Comparison of ENCODE assay signal across 8 cellular contexts in the genomic region with DNA sequence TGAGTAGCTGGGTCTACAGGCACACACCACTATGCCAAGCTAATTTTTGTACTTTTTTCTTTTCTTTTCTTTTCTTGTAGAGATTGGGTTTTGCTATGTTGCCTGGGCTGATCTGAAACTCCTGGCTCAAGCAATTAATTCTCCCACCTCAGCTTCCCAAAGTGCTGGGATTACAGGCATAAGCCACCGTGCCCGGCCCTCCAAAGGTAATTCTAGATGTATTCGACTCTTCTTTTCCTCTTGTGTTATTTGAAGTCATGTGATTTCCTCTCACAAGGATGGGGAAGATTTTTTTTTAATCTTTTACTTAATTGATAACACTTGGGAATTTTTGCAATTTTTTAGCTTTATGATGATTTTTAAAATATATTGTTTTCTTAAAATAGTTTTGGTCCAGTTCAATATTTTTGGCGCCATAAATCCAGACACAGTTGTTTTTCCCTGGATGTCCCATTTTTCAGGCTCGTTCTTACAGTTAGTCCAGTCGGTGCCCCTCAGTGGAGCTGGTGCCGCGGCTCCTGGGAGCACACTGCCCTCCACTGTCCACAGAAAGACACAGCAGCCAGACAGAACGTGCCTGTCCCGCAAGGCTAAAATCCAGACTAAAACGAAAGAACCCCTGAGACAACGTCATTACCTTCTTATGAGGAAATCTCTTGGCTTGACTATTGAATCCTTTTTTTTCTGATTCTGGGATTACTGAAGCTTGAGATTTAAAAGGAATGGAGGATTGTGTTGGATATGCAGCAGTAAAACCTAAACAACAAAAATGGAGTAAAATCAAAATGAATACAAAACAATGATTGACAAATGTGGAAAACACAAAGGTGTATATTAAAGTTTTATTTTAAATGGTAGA. TPM values are rescaled to one million over a fixed set of nuclear protein-coding genes. Genes with fewer than 3 reads are reported as not detected.
A peak's percentile ranks its signal among the peaks of the same experiment; 100 is the strongest.
DNase-seq lines count a peak whose midpoint lies in the region; ATAC-seq and TF ChIP-seq lines count a peak whose summit lies in the region.

No MANE protein-coding gene starts in this region.

- H3K27me3 ChIP-seq in heart right ventricle = no peaks in the 10 kb centered on the region
- no peaks in the 10 kb centered on the region for H3K27me3 ChIP-seq in psoas muscle (ENCODE audit: insufficient read depth in 3 of 3, low read length in 2 of 3)

- H3K4me1 ChIP-seq in heart right ventricle (peaks cover 0 to 31% (median 15%) of the 10 kb centered on the region in 9 donors), psoas muscle (peaks cover 4% of the 10 kb centered on the region)

- no peaks in the 10 kb centered on the region for H3K9me3 ChIP-seq in heart right ventricle
- no peaks in the 10 kb centered on the region for H3K9me3 ChIP-seq in psoas muscle

- TF ChIP-seq CTCF in GM20000 (IDR thresholded peaks at IDR 0.05; ENCODE audit: extremely low read depth, missing control alignments) (peak; percentile 81), heart right ventricle (IDR thresholded peaks at IDR 0.05) (peak; percentile 90 to 99 (median 96)), psoas muscle (IDR thresholded peaks at IDR 0.05) (peak; percentile 94)

- intact Hi-C loops in heart right ventricle (cut with DNase I) (loop anchor here in 8 of 10 donors (1.0 to 10.0 kb wide), 6 partner anchors 188 to 251 kb away; a partner anchor contains a TSS), psoas muscle (cut with DNase I) (loop anchor here (1.0 to 5.0 kb wide), 3 partner anchors 192 to 319 kb away; no protein-coding TSS in a partner anchor)

- peak overlapping the region; percentile 49 to 85 (median 77) for H3K27ac ChIP-seq in heart right ventricle
- H3K27ac ChIP-seq in psoas muscle = peak overlapping the region; percentile 73

- WGBS in heart right ventricle, 2 donors = 11 to 13% methylated on average over 12 of the region's 12 CpGs
- WGBS in psoas muscle, 3 donors = 9 to 11% (median 9%) methylated on average over 12 of the region's 12 CpGs

- ATAC-seq in heart right ventricle (peak; percentile 93 to 98 (median 94)), psoas muscle (peak; percentile 94 to 97 (median 94))

- DNase-seq in Ammon's horn (ENCODE audit: low spot score) (peak; percentile 93), GM20000 (ENCODE audit: low spot score) (peak; percentile 69), NCI-H1105 (lab: John Stamatoyannopoulos, UW) (peak; percentile 59), T-helper 2 cell (peak in 4 of 5 experiments; percentile 56 to 82 (median 60)), amygdala (lab: John Stamatoyannopoulos, UW) (peak in 50 of 56 donors; percentile 8 to 82 (median 50)), heart right ventricle (peak; percentile 77 to 81), psoas muscle (peak; percentile 75 to 87), OCI-M2 (lab: John Stamatoyannopoulos, UW; ENCODE audit: unreplicated experiment) (no peak)

- H3K4me3 ChIP-seq in heart right ventricle (peak overlapping the region in 7 of 10 donors; percentile 11 to 36 (median 25)), psoas muscle (peak overlapping the region; percentile 20)

- H3K36me3 ChIP-seq in heart right ventricle = no peaks in the 10 kb centered on the region
- no peaks in the 10 kb centered on the region for H3K36me3 ChIP-seq in psoas muscle (ENCODE audit: insufficient read depth in 1 of 2, low read depth in 1 of 2)

RNA-seq across cellular contexts. Expression of a gene that starts 22.4 kb away (rescaled TPM):
- 1 to 10 TPM; 2.7 to 6.6 (median 4.5) TPM for total RNA-seq in heart right ventricle
- polyA plus RNA-seq in heart right ventricle = 1 to 10 TPM; 3.3 to 5.7 TPM
- 1 to 10 TPM in 3 of 4 donors, under 1 TPM in 1; 0.89 to 3.3 (median 1.9) TPM for total RNA-seq in psoas muscle
- polyA plus RNA-seq in psoas muscle = 1 to 10 TPM; 1.2 to 4.2 (median 1.4) TPM

RNA-seq across cellular contexts. Expression of a gene that starts 24.4 kb away (rescaled TPM):
- 10 to 100 TPM; 21.5 to 44.9 (median 27.2) TPM for total RNA-seq in heart right ventricle
- 1 to 10 TPM; 5.3 to 9.8 TPM for polyA plus RNA-seq in heart right ventricle
- total RNA-seq in psoas muscle = 10 to 100 TPM in 1 of 4 donors, 1 to 10 TPM in 3; 3.5 to 10.9 (median 5.2) TPM
- polyA plus RNA-seq in psoas muscle = 1 to 10 TPM; 1.1 to 5.0 (median 1.8) TPM
